In genomic region chr7:36276428-36277246, GRCh38 we compare ENCODE assay signal across 28 cellular contexts.
A peak's percentile ranks its signal among the peaks of the same experiment; 100 is the strongest.
DNase-seq lines count a peak whose midpoint lies in the region; ATAC-seq and TF ChIP-seq lines count a peak whose summit lies in the region.
"Had no signal": no experiment of that assay in that cellular context is flagged by ENCODE, and none has a peak within 500 bp of the region (broad histone marks: within the 10 kb centered on the region; RNA-seq: fewer than 3 reads in every experiment).

No MANE protein-coding gene starts in this region.

- POLR2A ChIA-PET in HEK293 (lab: Yijun Ruan, JAX) = no interaction called here

- H3K4me3 Mint-ChIP-seq in endothelial cell (ENCODE audit: unreplicated experiment) = no peak overlapping the region
- H3K4me3 Mint-ChIP-seq: CD4-positive, alpha-beta memory T cell had no signal

- peaks cover 86% of the 10 kb centered on the region for H3K79me2 ChIP-seq in Karpas-422 (ENCODE audit: low read length)

- no peak for DNase-seq in Karpas-422
- peak; percentile 31 for DNase-seq in fibroblast of mammary gland (ENCODE audit: low read depth)
- no peak for DNase-seq in sciatic nerve (ENCODE audit: low spot score)
- DNase-seq in HK-2 (ENCODE audit: unreplicated experiment) = no peak
- no peak for DNase-seq in endothelial cell (ENCODE audit: low spot score)
- DNase-seq: activated CD8-positive, alpha-beta memory T cell treated with anti-CD3 and anti-CD28 coated beads for 24 hours; activated naive CD4-positive, alpha-beta T cell treated with anti-CD3 and anti-CD28 coated beads, Interleukin-2, amount 50 U/mL, for 16 hours; activated T-cell treated with anti-CD3 and anti-CD28 coated beads, Interleukin-2, amount 50 U/mL, for 48 hours; anterior cingulate cortex; CD4-positive, alpha-beta memory T cell; cerebellar nuclear complex; effector CD8-positive, alpha-beta T cell; esophagus squamous epithelium; GDM1; mucosa of descending colon; NCI-H146; NCI-H2171 treated with DMSO at 0.1 percent for 48 hours; NCI-H526; stimulated activated CD4-positive, alpha-beta T cell treated with anti-CD3 and anti-CD28 coated beads, Interleukin-12 subunit alpha, Interleukin-12 subunit beta, amount 100 ng/mL, for 4 hours; stimulated activated CD4-positive, alpha-beta T cell treated with anti-CD3 and anti-CD28 coated beads, Interleukin-4, amount 100 ng/mL, for 4 hours; stimulated activated naive CD8-positive, alpha-beta T cell treated with anti-CD3 and anti-CD28 coated beads, Interleukin-15, Interleukin-2, amounts not matched to agents 100 U/mL and 50 U/mL, for 24 hours had no signal

- H3K9me3 Mint-ChIP-seq in endothelial cell (ENCODE audit: unreplicated experiment) = no peaks in the 10 kb centered on the region
- H3K9me3 Mint-ChIP-seq: CD4-positive, alpha-beta memory T cell had no signal

- H3K4me1 ChIP-seq in HEK293 (ENCODE audit: control insufficient read depth, insufficient read depth, low read length) (peaks cover 22% of the 10 kb centered on the region), Karpas-422 (ENCODE audit: low read length) (peaks cover 97% of the 10 kb centered on the region), neutrophil (ENCODE audit: control insufficient read depth in 1 of 2, insufficient read depth in 1 of 2, low read depth in 1 of 2, low read length in 1 of 2) (peaks cover 47 to 56% of the 10 kb centered on the region in 2 experiments)

- intact Hi-C loops in sciatic nerve (cut with DNase I) = no loop called here

- H3K27ac ChIP-seq in HEK293 (ENCODE audit: extremely low read depth, low read depth, low read length) (no peak overlapping the region), Karpas-422 (ENCODE audit: low read length) (peak overlapping the region; percentile 100), neutrophil (peak overlapping the region; percentile 32)
- H3K27ac ChIP-seq: esophagus squamous epithelium, RWPE1, tibial artery had no signal

- CTCF ChIA-PET in HEK293 (lab: Yijun Ruan, JAX) = interaction anchor here (0.9 to 1.3 kb wide), 2 partner anchors 14 to 149 kb away, joined by 3 read pairs; no protein-coding TSS in a partner anchor

- H3K9me2 ChIP-seq in Karpas-422 (replicated peaks; ENCODE audit: insufficient read depth, low read length) = no peaks in the 10 kb centered on the region

- H3K27ac Mint-ChIP-seq in endothelial cell (ENCODE audit: unreplicated experiment) = no peak overlapping the region

- peaks cover 13% of the 10 kb centered on the region for H3K27me3 Mint-ChIP-seq in endothelial cell (ENCODE audit: unreplicated experiment)
- H3K27me3 Mint-ChIP-seq: CD4-positive, alpha-beta memory T cell had no signal

- peak overlapping the region; percentile 81 for H3K4me2 ChIP-seq in Karpas-422 (ENCODE audit: low read depth, low read length, poor library complexity, severe bottlenecking)

- peak overlapping the region; percentile 31 for H3K9ac ChIP-seq in Karpas-422 (ENCODE audit: low read length)

- H3K36me3 ChIP-seq in HEK293 (ENCODE audit: control insufficient read depth in 2 of 2, insufficient read depth in 1 of 2, low read length in 2 of 2) = no peaks in the 10 kb centered on the region
- no peaks in the 10 kb centered on the region for H3K36me3 ChIP-seq in Karpas-422 (ENCODE audit: insufficient read depth, low read length)
- H3K36me3 ChIP-seq in neutrophil = no peaks in the 10 kb centered on the region
- H3K36me3 ChIP-seq: esophagus squamous epithelium, HAP-1, tibial artery had no signal

- H3K4me1 Mint-ChIP-seq in endothelial cell (ENCODE audit: unreplicated experiment) = peaks cover 44% of the 10 kb centered on the region

- H3K36me3 Mint-ChIP-seq in endothelial cell (ENCODE audit: low read depth, unreplicated experiment) = peaks cover 5% of the 10 kb centered on the region
- H3K36me3 Mint-ChIP-seq: CD4-positive, alpha-beta memory T cell had no signal

- no peaks in the 10 kb centered on the region for H3K27me3 ChIP-seq in Karpas-422 (ENCODE audit: low read length)
- H3K27me3 ChIP-seq in neutrophil = no peaks in the 10 kb centered on the region
- H3K27me3 ChIP-seq: tibial artery had no signal

- no peaks in the 10 kb centered on the region for H3K9me3 ChIP-seq in HEK293 (ENCODE audit: control insufficient read depth, insufficient read depth, low read depth, low read length)
- H3K9me3 ChIP-seq in Karpas-422 (ENCODE audit: low read length) = no peaks in the 10 kb centered on the region
- H3K9me3 ChIP-seq in neutrophil = no peaks in the 10 kb centered on the region
- H3K9me3 ChIP-seq: esophagus squamous epithelium, HAP-1, mucosa of descending colon, tibial artery had no signal

- no peak overlapping the region for H2AFZ ChIP-seq in Karpas-422 (ENCODE audit: low read length)

- ATAC-seq in sciatic nerve (no peak), GM18861 (IDR thresholded peaks at IDR 0.05; ENCODE audit: unreplicated experiment) (no peak)
- ATAC-seq: SK-N-SH treated with all-trans-retinoic acid at 6 μM for 48 hours; stimulated activated naive CD8-positive, alpha-beta T cell treated with anti-CD3 and anti-CD28 coated beads, Interleukin-15, Interleukin-2, amounts not matched to agents 100 U/mL and 50 U/mL, for 24 hours had no signal

- H3K4me3 ChIP-seq in HEK293 (ENCODE audit: low read depth, low read length) = no peak overlapping the region
- H3K4me3 ChIP-seq in Karpas-422 (ENCODE audit: low read length) = no peak overlapping the region; the same call in 1 of the 2 replicates
- no peak overlapping the region for H3K4me3 ChIP-seq in fibroblast of mammary gland (ENCODE audit: control insufficient read depth, low read depth, low read length)
- H3K4me3 ChIP-seq in neutrophil (ENCODE audit: low read depth in 1 of 2, low read length in 1 of 2) = no peak overlapping the region
- H3K4me3 ChIP-seq: esophagus squamous epithelium, HAP-1, mucosa of descending colon, tibial artery had no signal

- TF ChIP-seq CTCF in HEK293 (tag by site-specific recombination; IDR thresholded peaks at IDR 0.05) = no peak
- no peak for TF ChIP-seq CTCF in fibroblast of mammary gland (conservative IDR thresholded peaks at IDR 0.05; ENCODE audit: control insufficient read depth, insufficient read depth, low read depth, low read length)
- no peak for TF ChIP-seq CTCF in neutrophil (IDR thresholded peaks at IDR 0.05)
- TF ChIP-seq CTCF in endothelial cell (IDR thresholded peaks at IDR 0.05; ENCODE audit: unreplicated experiment) = no peak

- no peaks in the 10 kb centered on the region; the same call in 1 of the 2 replicates for H4K20me1 ChIP-seq in Karpas-422 (ENCODE audit: insufficient read depth, low read depth, low read length)

TF ChIP-seq in HEK293, 187 proteins besides CTCF, POLR2A, EP300 and RAD21:
- TF ChIP-seq ZNF449 (tag by site-specific recombination; IDR thresholded peaks at IDR 0.05) (0 out of 2 replicates have a peak, but pooled peaks have one; percentile 26), ZNF777 (tag by site-specific recombination; IDR thresholded peaks at IDR 0.05; ENCODE audit: borderline replicate concordance) (no peak)
